Comparison of ENCODE assay signal across 18 cellular contexts in genomic region chr5:137856916-137857862, GRCh38. TPM values are rescaled to one million over a fixed set of nuclear protein-coding genes. Genes with fewer than 3 reads are reported as not detected.
DNase-seq lines count a peak whose midpoint lies in the region; ATAC-seq, FAIRE-seq and TF ChIP-seq lines count a peak whose summit lies in the region.
"Had no signal": no experiment of that assay in that cellular context is flagged by ENCODE, and none has a peak within 500 bp of the region (broad histone marks: within the 10 kb centered on the region; RNA-seq: fewer than 3 reads in every experiment).

No MANE protein-coding gene starts in this region.

- WGBS in heart right ventricle, 2 donors, result 60 to 63% methylated on average over 5 of the region's 5 CpGs

- H3K27ac ChIP-seq in KOPT-K1 (ENCODE audit: low read depth, low read length, poor library complexity, severe bottlenecking), result peak overlapping the region; percentile 53
- peak overlapping the region; percentile 34 to 89 (median 76) for H3K27ac ChIP-seq in heart right ventricle
- H3K27ac ChIP-seq: PC-9 had no signal

- H3K9me3 ChIP-seq in KOPT-K1 (ENCODE audit: insufficient read depth, low read length, poor library complexity, severe bottlenecking), result no peaks in the 10 kb centered on the region
- peaks cover 0 to 6% (median 0%) of the 10 kb centered on the region in 11 donors for H3K9me3 ChIP-seq in heart right ventricle
- H3K9me3 ChIP-seq: ascending aorta had no signal

- ATAC-seq in heart right ventricle, result peak; percentile 25 to 67 (median 58)
- peak; percentile 61 for ATAC-seq in stimulated activated memory B cell treated with anti-CD40 and anti-IgM and Interleukin-4, amounts not matched to agents 10 μg/mL and 1 μg/mL and 100 μg/mL, for 72 hours
- ATAC-seq in GM21423 (IDR thresholded peaks at IDR 0.05; ENCODE audit: unreplicated experiment), result no peak
- no peak for ATAC-seq in HG03521 (IDR thresholded peaks at IDR 0.05; ENCODE audit: unreplicated experiment)
- ATAC-seq in WTC11, result no peak

- POLR2A ChIA-PET in WTC11 (lab: Charles Lee), result no interaction called here

- peaks cover 6% of the 10 kb centered on the region for H3K36me3 Mint-ChIP-seq in stimulated activated memory B cell treated with anti-CD40 and anti-IgM and Interleukin-4, amounts not matched to agents 10 μg/mL and 1 μg/mL and 100 μg/mL, for 72 hours
- H3K36me3 Mint-ChIP-seq in type B pancreatic cell (no peaks in the 10 kb centered on the region), WTC11 (no peaks in the 10 kb centered on the region)

- H3K27me3 ChIP-seq in heart right ventricle, result no peaks in the 10 kb centered on the region
- H3K27me3 ChIP-seq: ascending aorta had no signal

- TF ChIP-seq CTCF in heart right ventricle (IDR thresholded peaks at IDR 0.05) (no peak), type B pancreatic cell (conservative IDR thresholded peaks at IDR 0.05) (no peak), WTC11 (IDR thresholded peaks at IDR 0.05) (no peak)

- peak overlapping the region in 8 of 10 donors; percentile 7 to 49 (median 34) for H3K4me3 ChIP-seq in heart right ventricle
- H3K4me3 ChIP-seq: PC-9 had no signal

- DNase-seq in GM19239 (ENCODE audit: insufficient read length, low spot score) (no peak), heart right ventricle (no peak), type B pancreatic cell (ENCODE audit: extremely low spot score, unreplicated experiment) (no peak), WTC11 (ENCODE audit: low spot score) (no peak)
- DNase-seq: activated CD4-positive, alpha-beta T cell treated with anti-CD3 and anti-CD28 coated beads, Interleukin-2, amount 10 ng/mL, durations not matched to agents 24 days and 14 days; effector CD8-positive, alpha-beta T cell; NCI-H1048; PC-9 had no signal

- H3K27me3 Mint-ChIP-seq in stimulated activated memory B cell treated with anti-CD40 and anti-IgM and Interleukin-4, amounts not matched to agents 10 μg/mL and 1 μg/mL and 100 μg/mL, for 72 hours, result no peaks in the 10 kb centered on the region
- H3K27me3 Mint-ChIP-seq in type B pancreatic cell (no peaks in the 10 kb centered on the region), WTC11 (ENCODE audit: low read depth) (no peaks in the 10 kb centered on the region)

- CTCF ChIA-PET in WTC11 (lab: Charles Lee), result no interaction called here

- intact Hi-C loops in heart right ventricle (cut with DNase I), result no loop called here

- peak overlapping the region; percentile 69 for H3K27ac Mint-ChIP-seq in stimulated activated memory B cell treated with anti-CD40 and anti-IgM and Interleukin-4, amounts not matched to agents 10 μg/mL and 1 μg/mL and 100 μg/mL, for 72 hours
- no peak overlapping the region for H3K27ac Mint-ChIP-seq in type B pancreatic cell
- no peak overlapping the region for H3K27ac Mint-ChIP-seq in WTC11
- H3K27ac Mint-ChIP-seq: activated CD4-positive, alpha-beta T cell treated with anti-CD3 and anti-CD28 coated beads, Interleukin-2, amount 10 ng/mL, durations not matched to agents 24 days and 14 days; activated T-helper 1 cell treated with anti-CD3 and anti-CD28 coated beads, Interleukin-12 subunit alpha, Interleukin-12 subunit beta, Interleukin-2, Interleukin-4 antibody, amounts not matched to agents 30 ng/mL and 10 ng/mL and 1 ng/mL, durations not matched to agents 14 hours and 24 hours and 36 hours had no signal

- peaks cover 18% of the 10 kb centered on the region for H3K4me1 Mint-ChIP-seq in stimulated activated memory B cell treated with anti-CD40 and anti-IgM and Interleukin-4, amounts not matched to agents 10 μg/mL and 1 μg/mL and 100 μg/mL, for 72 hours
- H3K4me1 Mint-ChIP-seq in type B pancreatic cell (ENCODE audit: unreplicated experiment), result no peaks in the 10 kb centered on the region
- H3K4me1 Mint-ChIP-seq in WTC11, result peaks cover 4% of the 10 kb centered on the region; the same call in 1 of the 2 replicates

- H3K36me3 ChIP-seq in KOPT-K1 (ENCODE audit: insufficient read depth, low read length) (no peaks in the 10 kb centered on the region), heart right ventricle (peaks cover 0 to 14% (median 0%) of the 10 kb centered on the region in 9 donors)
- H3K36me3 ChIP-seq: ascending aorta had no signal

- H3K4me1 ChIP-seq in heart right ventricle, result peaks cover 0 to 37% (median 33%) of the 10 kb centered on the region in 9 donors
- H3K4me1 ChIP-seq: ascending aorta had no signal

- no peak overlapping the region for H3K4me3 Mint-ChIP-seq in stimulated activated memory B cell treated with anti-CD40 and anti-IgM and Interleukin-4, amounts not matched to agents 10 μg/mL and 1 μg/mL and 100 μg/mL, for 72 hours
- H3K4me3 Mint-ChIP-seq in type B pancreatic cell (no peak overlapping the region), WTC11 (no peak overlapping the region)
- H3K4me3 Mint-ChIP-seq: activated T-helper 1 cell treated with anti-CD3 and anti-CD28 coated beads, Interleukin-12 subunit alpha, Interleukin-12 subunit beta, Interleukin-2, Interleukin-4 antibody, amounts not matched to agents 30 ng/mL and 10 ng/mL and 1 ng/mL, durations not matched to agents 14 hours and 24 hours and 36 hours had no signal

- FAIRE-seq in GM19239 (lab: Jason Lieb, UNC), result peak; percentile 83
- FAIRE-seq: frontal cortex had no signal

- no peaks in the 10 kb centered on the region for H3K9me3 Mint-ChIP-seq in stimulated activated memory B cell treated with anti-CD40 and anti-IgM and Interleukin-4, amounts not matched to agents 10 μg/mL and 1 μg/mL and 100 μg/mL, for 72 hours
- H3K9me3 Mint-ChIP-seq in type B pancreatic cell (no peaks in the 10 kb centered on the region), WTC11 (peaks cover 10% of the 10 kb centered on the region; the same call in 1 of the 2 replicates)
- H3K9me3 Mint-ChIP-seq: activated CD4-positive, alpha-beta T cell treated with anti-CD3 and anti-CD28 coated beads, Interleukin-2, amount 10 ng/mL, durations not matched to agents 24 days and 14 days; activated T-helper 1 cell treated with anti-CD3 and anti-CD28 coated beads, Interleukin-12 subunit alpha, Interleukin-12 subunit beta, Interleukin-2, Interleukin-4 antibody, amounts not matched to agents 30 ng/mL and 10 ng/mL and 1 ng/mL, durations not matched to agents 14 hours and 24 hours and 36 hours had no signal

TF ChIP-seq in WTC11, 78 proteins besides CTCF, POLR2A, EP300 and RAD21 (continues in another document):
- no peak for TF ChIP-seq MAX (CRISPR knock-in tag; IDR thresholded peaks at IDR 0.05)
- no peak for TF ChIP-seq ZNF532 (CRISPR knock-in tag; IDR thresholded peaks at IDR 0.05; ENCODE audit: borderline replicate concordance)
- TF ChIP-seq ETV6 (CRISPR knock-in tag; IDR thresholded peaks at IDR 0.05), result no peak

RNA-seq across cellular contexts. Expression of gene MYOT, which starts 10.5 kb away (rescaled TPM):
- total RNA-seq in heart right ventricle (10 to 100 TPM in 9 of 10 donors, 1 to 10 TPM in 1; 6.8 to 22.4 (median 11.7) TPM), type B pancreatic cell (ENCODE audit: low replicate concordance) (0.56 TPM in 1 of 2 replicates, not detected in the other), WTC11 (2021) (not detected in 3 replicates)
- 100 to 1,000 TPM in 1 of 2 donors, 1 to 10 TPM in 1; 6.4 to 180 TPM for polyA plus RNA-seq in heart right ventricle
- total RNA-seq: activated CD4-positive, alpha-beta T cell treated with anti-CD3 and anti-CD28 coated beads, Interleukin-2, amount 10 ng/mL, durations not matched to agents 24 days and 14 days; activated T-helper 1 cell treated with anti-CD3 and anti-CD28 coated beads, Interleukin-12 subunit alpha, Interleukin-12 subunit beta, Interleukin-2, Interleukin-4 antibody, amounts not matched to agents 30 ng/mL and 10 ng/mL and 1 ng/mL, durations not matched to agents 14 hours and 24 hours and 36 hours; frontal cortex; HT1080; mononuclear cell; PC-9; T-helper 1 cell treated with Interleukin-12 subunit alpha and Interleukin-12 subunit beta and Interleukin-4 antibody, amounts not matched to agents 30 ng/mL and 1 ng/mL, for 36 hours had no signal

RNA-seq across cellular contexts. Expression of gene PKD2L2, which starts 32.1 kb away (rescaled TPM):
- total RNA-seq in heart right ventricle, result 1 to 10 TPM in 3 of 10 donors, under 1 TPM in 6, not detected in 1; 0.42 to 1.7 (median 0.53) TPM
- under 1 TPM in 1 of 2 donors, not detected in 1; 0.06 TPM for polyA plus RNA-seq in heart right ventricle
- total RNA-seq in type B pancreatic cell (ENCODE audit: low replicate concordance), result not detected in 2 replicates
- 0.21 TPM in 1 of 3 replicates, not detected in the others for total RNA-seq in WTC11 (2021)
- total RNA-seq: activated CD4-positive, alpha-beta T cell treated with anti-CD3 and anti-CD28 coated beads, Interleukin-2, amount 10 ng/mL, durations not matched to agents 24 days and 14 days; activated T-helper 1 cell treated with anti-CD3 and anti-CD28 coated beads, Interleukin-12 subunit alpha, Interleukin-12 subunit beta, Interleukin-2, Interleukin-4 antibody, amounts not matched to agents 30 ng/mL and 10 ng/mL and 1 ng/mL, durations not matched to agents 14 hours and 24 hours and 36 hours; ascending aorta; frontal cortex; HT1080; mononuclear cell; T-helper 1 cell treated with Interleukin-12 subunit alpha and Interleukin-12 subunit beta and Interleukin-4 antibody, amounts not matched to agents 30 ng/mL and 1 ng/mL, for 36 hours had no signal

Comparison
In these comparisons a context has a peak if more than half of its experiments do, and no peak if none do; other contexts are left out.
1. ATAC-seq: peak in heart right ventricle (8 of 8) and stimulated activated memory B cell treated with anti-CD40 and anti-IgM and Interleukin-4, amounts not matched to agents 10 μg/mL and 1 μg/mL and 100 μg/mL, for 72 hours (single experiment); none in GM21423 (single experiment), HG03521 (single experiment) and WTC11 (single experiment).